27 cellular contexts compared by ENCODE assay signal in the genomic region with DNA sequence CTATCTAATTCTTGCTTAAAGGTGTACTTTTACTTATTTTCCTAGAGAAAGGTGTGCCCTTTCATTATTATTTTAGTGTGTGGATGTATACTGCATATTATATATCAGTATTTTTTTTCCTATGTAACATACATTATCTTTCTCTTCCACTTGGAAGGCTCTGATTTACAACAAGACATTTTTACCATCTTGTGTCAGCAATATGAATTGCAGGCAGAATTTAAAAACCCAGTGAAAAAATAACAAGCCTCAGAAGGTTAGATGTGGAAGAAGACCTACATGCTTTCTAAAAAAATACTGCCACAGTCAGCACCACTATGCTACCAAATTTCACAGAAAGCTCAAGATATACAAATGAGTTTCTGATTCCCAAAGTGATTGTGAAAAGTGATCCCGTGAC.
"Had no signal": no experiment of that assay in that cellular context is flagged by ENCODE, and none has a peak within 500 bp of the region (broad histone marks: within the 10 kb centered on the region; RNA-seq: fewer than 3 reads in every experiment).

No MANE protein-coding gene starts in this region.

- H3K36me3 ChIP-seq: esophagus squamous epithelium, heart right ventricle, lower lobe of right lung, neutrophil, pancreas, right lobe of liver, thoracic aorta, tibial nerve, upper lobe of left lung had no signal

- ATAC-seq: effector memory CD8-positive, alpha-beta T cell; heart right ventricle; left colon; left ventricle myocardium superior; lower lobe of right lung; naive thymus-derived CD8-positive, alpha-beta T cell; pancreas; right lobe of liver; stimulated activated naive B cell treated with anti-CD40 and anti-IgM and Interleukin-4, amounts not matched to agents 10 μg/mL and 1 μg/mL and 100 μg/mL, for 72 hours had no signal

- H3K9me3 ChIP-seq: esophagus squamous epithelium, lower lobe of right lung, neutrophil, pancreas, right lobe of liver, thoracic aorta, tibial nerve, upper lobe of left lung had no signal

- FAIRE-seq: endometrium, islet of Langerhans, pancreas, small intestine, urothelium cell line had no signal

- H3K4me3 Mint-ChIP-seq: effector memory CD8-positive, alpha-beta T cell; naive thymus-derived CD8-positive, alpha-beta T cell; nephron progenitor cell; stimulated activated naive B cell treated with anti-CD40 and anti-IgM and Interleukin-4, amounts not matched to agents 10 μg/mL and 1 μg/mL and 100 μg/mL, for 72 hours; stimulated activated naive CD8-positive, alpha-beta T cell treated with anti-CD3 and anti-CD28 coated beads, Interleukin-15, Interleukin-2, amounts not matched to agents 100 ng/mL and 50 ng/mL, for 24 hours had no signal

- H3K27me3 Mint-ChIP-seq: effector memory CD8-positive, alpha-beta T cell; stimulated activated naive B cell treated with anti-CD40 and anti-IgM and Interleukin-4, amounts not matched to agents 10 μg/mL and 1 μg/mL and 100 μg/mL, for 72 hours; stimulated activated naive CD8-positive, alpha-beta T cell treated with anti-CD3 and anti-CD28 coated beads, Interleukin-15, Interleukin-2, amounts not matched to agents 100 ng/mL and 50 ng/mL, for 24 hours had no signal

- H3K27ac ChIP-seq: esophagus squamous epithelium, heart right ventricle, lower lobe of right lung, neutrophil, pancreas, right lobe of liver, thoracic aorta, tibial nerve, upper lobe of left lung had no signal

- H3K36me3 Mint-ChIP-seq: naive thymus-derived CD8-positive, alpha-beta T cell; stimulated activated naive B cell treated with anti-CD40 and anti-IgM and Interleukin-4, amounts not matched to agents 10 μg/mL and 1 μg/mL and 100 μg/mL, for 72 hours had no signal

- H3K27me3 ChIP-seq: esophagus squamous epithelium, heart right ventricle, neutrophil, pancreas, right lobe of liver, tibial nerve, upper lobe of left lung had no signal

- H3K4me3 ChIP-seq: esophagus squamous epithelium, heart right ventricle, lower lobe of right lung, pancreas, right lobe of liver, thoracic aorta, tibial nerve, upper lobe of left lung had no signal

- DNase-seq: cortex of kidney; effector memory CD8-positive, alpha-beta T cell; erythroblast; esophagus squamous epithelium; foreskin melanocyte; glutamatergic neuron; heart right ventricle; hippocampal formation; left colon; left ventricle myocardium superior; lower lobe of right lung; naive thymus-derived CD8-positive, alpha-beta T cell; nephron progenitor cell; pancreas; right lobe of liver; small intestine; stimulated activated CD4-positive, alpha-beta T cell treated with anti-CD3 and anti-CD28 coated beads, Interleukin-15, amount 100 ng/mL, for 24 hours; stimulated activated CD4-positive, alpha-beta T cell treated with anti-CD3 and anti-CD28 coated beads, Interleukin-2, amount 100 ng/mL, for 48 hours; stimulated activated naive B cell treated with anti-CD40 and anti-IgM and Interleukin-4, amounts not matched to agents 10 μg/mL and 1 μg/mL and 100 μg/mL, for 72 hours; upper lobe of left lung had no signal

- H3K9me3 Mint-ChIP-seq: nephron progenitor cell; stimulated activated naive B cell treated with anti-CD40 and anti-IgM and Interleukin-4, amounts not matched to agents 10 μg/mL and 1 μg/mL and 100 μg/mL, for 72 hours; stimulated activated naive CD8-positive, alpha-beta T cell treated with anti-CD3 and anti-CD28 coated beads, Interleukin-15, Interleukin-2, amounts not matched to agents 100 ng/mL and 50 ng/mL, for 24 hours had no signal

- H3K27ac Mint-ChIP-seq: effector memory CD8-positive, alpha-beta T cell; naive thymus-derived CD8-positive, alpha-beta T cell; nephron progenitor cell; stimulated activated naive B cell treated with anti-CD40 and anti-IgM and Interleukin-4, amounts not matched to agents 10 μg/mL and 1 μg/mL and 100 μg/mL, for 72 hours; stimulated activated naive CD8-positive, alpha-beta T cell treated with anti-CD3 and anti-CD28 coated beads, Interleukin-15, Interleukin-2, amounts not matched to agents 100 ng/mL and 50 ng/mL, for 24 hours had no signal

- H3K4me1 Mint-ChIP-seq: naive thymus-derived CD8-positive, alpha-beta T cell; nephron progenitor cell; stimulated activated naive B cell treated with anti-CD40 and anti-IgM and Interleukin-4, amounts not matched to agents 10 μg/mL and 1 μg/mL and 100 μg/mL, for 72 hours had no signal

- H3K4me1 ChIP-seq: esophagus squamous epithelium, heart right ventricle, lower lobe of right lung, pancreas, right lobe of liver, tibial nerve, upper lobe of left lung had no signal
